In the genomic region with DNA sequence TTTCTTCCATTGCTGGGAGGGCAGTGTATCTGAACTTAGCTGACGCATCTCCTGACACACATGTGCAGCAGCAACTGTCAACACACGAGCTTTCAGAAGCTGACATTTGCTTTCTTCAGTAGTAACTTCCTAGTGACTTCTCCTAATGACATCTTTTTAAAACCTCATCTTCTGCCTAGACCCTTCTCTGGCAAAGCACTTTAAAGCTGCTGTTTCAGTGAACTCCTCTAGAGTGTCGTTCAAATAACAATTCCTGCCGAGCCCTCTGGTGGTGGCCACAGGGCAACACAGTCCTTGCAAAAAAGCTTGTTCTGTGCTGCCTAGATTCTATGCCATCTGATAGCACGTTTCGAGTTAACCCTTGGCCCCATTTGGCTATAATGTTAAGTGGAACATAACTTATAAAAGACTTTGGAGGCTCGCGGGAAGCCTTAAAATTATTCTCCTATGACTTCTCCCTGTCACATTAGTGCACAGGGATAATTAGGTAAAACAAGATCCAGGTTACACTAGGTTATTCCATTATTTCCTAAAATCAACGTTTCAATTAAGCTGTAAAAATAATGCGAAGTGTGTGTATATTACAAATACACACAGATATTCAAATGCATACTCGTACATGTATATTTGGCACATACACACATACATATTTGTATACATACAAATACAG, we compare ENCODE assay signal across 9 cellular contexts.
DNase-seq lines count a peak whose midpoint lies in the region; ATAC-seq, FAIRE-seq and TF ChIP-seq lines count a peak whose summit lies in the region.
"Had no signal": no experiment of that assay in that cellular context is flagged by ENCODE, and none has a peak within 500 bp of the region (broad histone marks: within the 10 kb centered on the region; RNA-seq: fewer than 3 reads in every experiment).

No MANE protein-coding gene starts in this region.

- dilution Hi-C loops in keratinocyte (cut with MboI; ENCODE audit: extremely low pct_ligation_motif_present, low sequenced_read_pairs), result no loop called here

- H2AFZ ChIP-seq in keratinocyte (ENCODE audit: control insufficient read depth, low read length), result no peak overlapping the region

- H3K27ac ChIP-seq in keratinocyte (ENCODE audit: control insufficient read depth, insufficient read depth, low read length) (no peak overlapping the region), upper lobe of right lung (no peak overlapping the region)

- no peaks in the 10 kb centered on the region for H3K27me3 ChIP-seq in H7 (ENCODE audit: control insufficient read depth, insufficient read depth, low read length)
- H3K27me3 ChIP-seq in keratinocyte (ENCODE audit: control insufficient read depth, extremely low read depth, insufficient read depth, low read length), result no peaks in the 10 kb centered on the region
- H3K27me3 ChIP-seq in upper lobe of right lung, result no peaks in the 10 kb centered on the region

- no peaks in the 10 kb centered on the region for H3K79me2 ChIP-seq in keratinocyte (ENCODE audit: control insufficient read depth, insufficient read depth, low read length)

- intact Hi-C loops in upper lobe of right lung (cut with DNase I), result no loop called here

- H4K20me1 ChIP-seq in keratinocyte (ENCODE audit: control insufficient read depth, extremely low read depth, insufficient read depth, low read length), result no peaks in the 10 kb centered on the region

- FAIRE-seq in keratinocyte (lab: Jason Lieb, UNC), result no peak

- TF ChIP-seq CTCF in keratinocyte (optimal IDR thresholded peaks at IDR 0.05 in 1 of 3, IDR thresholded peaks at IDR 0.05 in 1 of 3, conservative IDR thresholded peaks at IDR 0.05 in 1 of 3; ENCODE audit: extremely low read depth in 1 of 3, insufficient read depth in 2 of 3, low read length in 3 of 3) (peak; percentile 29 to 71 (median 49)), upper lobe of right lung (IDR thresholded peaks at IDR 0.05) (peak; percentile 63)

- H3K9me1 ChIP-seq in keratinocyte (ENCODE audit: control insufficient read depth, extremely low read depth, insufficient read depth, low read length), result no peaks in the 10 kb centered on the region

- no peak overlapping the region for H3K9ac ChIP-seq in keratinocyte (ENCODE audit: control insufficient read depth, extremely low read depth, insufficient read depth, low read length)

- no peaks in the 10 kb centered on the region for H3K4me1 ChIP-seq in keratinocyte (ENCODE audit: control insufficient read depth, extremely low read depth, insufficient read depth, low read length)
- H3K4me1 ChIP-seq in upper lobe of right lung, result peaks cover 6% of the 10 kb centered on the region

- H3K9me3 ChIP-seq in keratinocyte (ENCODE audit: control insufficient read depth, low read depth, low read length), result no peaks in the 10 kb centered on the region
- no peaks in the 10 kb centered on the region for H3K9me3 ChIP-seq in upper lobe of right lung

- no peak overlapping the region for H3K4me2 ChIP-seq in keratinocyte (ENCODE audit: control insufficient read depth, extremely low read depth, insufficient read depth, low read depth, low read length)

- ATAC-seq in upper lobe of right lung, result peak; percentile 74
- ATAC-seq in HG02571 (IDR thresholded peaks at IDR 0.05; ENCODE audit: unreplicated experiment), result no peak

- no peak overlapping the region for H3K4me3 ChIP-seq in H7 (ENCODE audit: insufficient read depth, low read depth, low read length)
- no peak overlapping the region for H3K4me3 ChIP-seq in keratinocyte (ENCODE audit: control insufficient read depth in 2 of 3, extremely low read depth in 1 of 3, insufficient read depth in 2 of 3, low read depth in 1 of 3, low read length in 3 of 3)
- H3K4me3 ChIP-seq in upper lobe of right lung, result no peak overlapping the region

- peak; percentile 53 for DNase-seq in ELF-1 (ENCODE audit: low read depth, low spot score)
- peak; percentile 2 for DNase-seq in H7
- DNase-seq in NCI-H1436 treated with DMSO at 0.1 percent for 48 hours (lab: John Stamatoyannopoulos, UW), result peak; percentile 0
- DNase-seq in amygdala (lab: John Stamatoyannopoulos, UW), result peak in 39 of 56 donors; percentile 0 to 61 (median 9)
- DNase-seq in keratinocyte (ENCODE audit: low read depth, low spot score), result no peak
- DNase-seq in upper lobe of right lung, result no peak
- no peak for DNase-seq in NCI-H774 (lab: John Stamatoyannopoulos, UW)
- DNase-seq: activated B cell treated with CpG ODN at 0.5 μM for 24 hours had no signal

- no peaks in the 10 kb centered on the region for H3K36me3 ChIP-seq in H7 (replicated peaks; ENCODE audit: control insufficient read depth, insufficient read depth, low read length)
- H3K36me3 ChIP-seq in keratinocyte (ENCODE audit: control insufficient read depth in 2 of 2, extremely low read depth in 1 of 2, insufficient read depth in 2 of 2, low read length in 2 of 2), result no peaks in the 10 kb centered on the region
- H3K36me3 ChIP-seq in upper lobe of right lung, result no peaks in the 10 kb centered on the region

Comparison
In these comparisons a context has a peak if more than half of its experiments do, and no peak if none do; other contexts are left out.
1. DNase-seq: peak in ELF-1 (single experiment), H7 (single experiment), NCI-H1436 treated with DMSO at 0.1 percent for 48 hours (single experiment) and amygdala (39 of 56); none in keratinocyte (single experiment), upper lobe of right lung (single experiment) and NCI-H774 (single experiment).